In genomic region chr3:66483006-66483928, GRCh38 we compare ENCODE assay signal across 8 cellular contexts. TPM values are rescaled to one million over a fixed set of nuclear protein-coding genes. Genes with fewer than 3 reads are reported as not detected.
DNase-seq lines count a peak whose midpoint lies in the region; ATAC-seq, FAIRE-seq and TF ChIP-seq lines count a peak whose summit lies in the region.

No MANE protein-coding gene starts in this region.

- peaks cover 32% of the 10 kb centered on the region for H3K36me3 Mint-ChIP-seq in activated T-cell treated with anti-CD3 and anti-CD28 coated beads, Interleukin-2, amount 50 U/mL, for 24 hours (ENCODE audit: low read depth)

- DNase-seq in activated T-cell treated with anti-CD3 and anti-CD28 coated beads, Interleukin-2, amount 50 U/mL, for 24 hours, result no peak
- DNase-seq in activated T-cell treated with anti-CD3 and anti-CD28 coated beads, Interleukin-2, amount 50 U/mL, for 48 hours, result no peak
- DNase-seq in OCI-LY7 (ENCODE audit: low spot score) (peak; percentile 58), esophagus squamous epithelium (lab: John Stamatoyannopoulos, UW) (no peak), neuronal stem cell (ENCODE audit: low spot score) (no peak), H54 (ENCODE audit: insufficient read length, low spot score) (no peak)

- H3K27me3 ChIP-seq in esophagus squamous epithelium (no peaks in the 10 kb centered on the region), neuronal stem cell (ENCODE audit: control insufficient read depth in 3 of 3, insufficient read depth in 3 of 3, low read depth in 1 of 3, low read length in 3 of 3) (no peaks in the 10 kb centered on the region)

- peaks cover 100% of the 10 kb centered on the region for H3K4me1 ChIP-seq in OCI-LY7 (ENCODE audit: insufficient read depth, low read length, poor library complexity, severe bottlenecking)
- H3K4me1 ChIP-seq in esophagus squamous epithelium, result peaks cover 10 to 82% (median 48%) of the 10 kb centered on the region in 3 donors
- peaks cover 23 to 41% of the 10 kb centered on the region in 2 donors for H3K4me1 ChIP-seq in neuronal stem cell (ENCODE audit: control insufficient read depth in 2 of 2, insufficient read depth in 1 of 2, low read depth in 1 of 2, low read length in 2 of 2)

- POLR2A ChIA-PET in OCI-LY7 (lab: Charles Lee), result interaction anchor here (0.8 to 7.0 kb wide), 9 partner anchors 9 to 73 kb away, joined by 3 to 100 read pairs (median 3); no protein-coding TSS in a partner anchor

- 71 to 76% methylated on average over 9 to 12 of the region's 17 CpGs for WGBS in esophagus squamous epithelium, 2 donors
- WGBS in neuronal stem cell (ENCODE audit: extremely low coverage in 2 of 2, insufficient read length in 2 of 2, insufficient replicate concordance in 1 of 2), 2 donors, result no CpG with 5 or more reads among the region's 17 CpGs

- H3K4ac ChIP-seq in neuronal stem cell (ENCODE audit: low read length), result no peak overlapping the region

- peak overlapping the region; percentile 70 for H3K4me2 ChIP-seq in OCI-LY7 (ENCODE audit: low read length)
- no peak overlapping the region for H3K4me2 ChIP-seq in neuronal stem cell (ENCODE audit: insufficient read depth, low read length, poor library complexity, severe bottlenecking)

- FAIRE-seq in H54 (lab: Jason Lieb, UNC), result no peak

- H2BK12ac ChIP-seq in neuronal stem cell (ENCODE audit: low read length), result no peak overlapping the region

- peaks cover 48% of the 10 kb centered on the region for H3K4me1 Mint-ChIP-seq in activated T-cell treated with anti-CD3 and anti-CD28 coated beads, Interleukin-2, amount 50 U/mL, for 24 hours (ENCODE audit: low read depth)

- H3K9me3 Mint-ChIP-seq in activated T-cell treated with anti-CD3 and anti-CD28 coated beads, Interleukin-2, amount 50 U/mL, for 24 hours, result peaks cover 10% of the 10 kb centered on the region

- no peak for TF ChIP-seq CTCF in OCI-LY7 (conservative IDR thresholded peaks at IDR 0.05; ENCODE audit: low read length)
- no peak for TF ChIP-seq CTCF in esophagus squamous epithelium (IDR thresholded peaks at IDR 0.05)

- H3K18ac ChIP-seq in neuronal stem cell (ENCODE audit: low read length), result peak overlapping the region; percentile 82

- H3K9ac ChIP-seq in neuronal stem cell (ENCODE audit: low read depth, low read length, poor library complexity), result no peak overlapping the region

- no peak overlapping the region for H2BK15ac ChIP-seq in neuronal stem cell (ENCODE audit: low read length)

- ATAC-seq in GM21529 (IDR thresholded peaks at IDR 0.05; ENCODE audit: unreplicated experiment) (no peak), GM18517 (IDR thresholded peaks at IDR 0.05; ENCODE audit: unreplicated experiment) (no peak)

- H3K9me2 ChIP-seq in OCI-LY7 (ENCODE audit: insufficient read depth, low read length), result no peaks in the 10 kb centered on the region

- no peak overlapping the region for H4K91ac ChIP-seq in neuronal stem cell (ENCODE audit: low read depth, low read length, poor library complexity)

- peaks cover 100% of the 10 kb centered on the region for H3K79me2 ChIP-seq in OCI-LY7 (ENCODE audit: insufficient read depth, low read depth, low read length)

- peak overlapping the region; percentile 79 for H3K14ac ChIP-seq in neuronal stem cell (ENCODE audit: low read length)

- peak overlapping the region; percentile 30 for H3K4me3 Mint-ChIP-seq in activated T-cell treated with anti-CD3 and anti-CD28 coated beads, Interleukin-2, amount 50 U/mL, for 24 hours

- TF ChIP-seq POLR2A in esophagus squamous epithelium (IDR thresholded peaks at IDR 0.05), result no peak
- no peak for TF ChIP-seq POLR2A in H54 (IDR thresholded peaks at IDR 0.05; ENCODE audit: low read depth, low read length)

- no peak overlapping the region for H2BK5ac ChIP-seq in neuronal stem cell (ENCODE audit: low read length)

- intact Hi-C loops in OCI-LY7 (cut with micrococcal nuclease; ENCODE audit: unreplicated experiment), result no loop called here
- intact Hi-C loops in esophagus squamous epithelium (cut with DNase I), result no loop called here

- H3K27ac ChIP-seq in OCI-LY7 (ENCODE audit: low read depth, low read length, poor library complexity, severe bottlenecking) (peak overlapping the region; percentile 51), esophagus squamous epithelium (peak overlapping the region; percentile 5 to 89 (median 80)), neuronal stem cell (replicated peaks; ENCODE audit: low read length) (peak overlapping the region; percentile 21)

- H4K8ac ChIP-seq in neuronal stem cell (ENCODE audit: low read depth, low read length), result no peak overlapping the region

- no peak overlapping the region for H2AK5ac ChIP-seq in neuronal stem cell (ENCODE audit: low read depth, low read length)

- no TSS peak for BruUV-seq in OCI-LY7 (replicated peaks; lab: Mats Ljungman, UMichigan)

- H3K27me3 Mint-ChIP-seq in activated T-cell treated with anti-CD3 and anti-CD28 coated beads, Interleukin-2, amount 50 U/mL, for 24 hours, result no peaks in the 10 kb centered on the region

- peak overlapping the region; percentile 48 for H3K27ac Mint-ChIP-seq in activated T-cell treated with anti-CD3 and anti-CD28 coated beads, Interleukin-2, amount 50 U/mL, for 24 hours

- H3K36me3 ChIP-seq in OCI-LY7 (ENCODE audit: insufficient read depth, low read length), result peaks cover 65% of the 10 kb centered on the region
- no peaks in the 10 kb centered on the region for H3K36me3 ChIP-seq in esophagus squamous epithelium
- H3K36me3 ChIP-seq in neuronal stem cell (replicated peaks in 1 of 2; ENCODE audit: control insufficient read depth in 2 of 2, insufficient read depth in 2 of 2, low read length in 2 of 2), result peaks cover 0 to 27% of the 10 kb centered on the region in 2 donors

- H4K20me1 ChIP-seq in OCI-LY7 (ENCODE audit: insufficient read depth, low read length), result peaks cover 65% of the 10 kb centered on the region

- H3K4me3 ChIP-seq in OCI-LY7 (ENCODE audit: low read depth, low read length, poor library complexity, severe bottlenecking), result peak overlapping the region; percentile 37
- H3K4me3 ChIP-seq in esophagus squamous epithelium, result no peak overlapping the region
- H3K4me3 ChIP-seq in neuronal stem cell (ENCODE audit: low read length in 2 of 2), result no peak overlapping the region

- no peak overlapping the region for H3K23ac ChIP-seq in neuronal stem cell (ENCODE audit: low read depth, low read length, poor library complexity)

- CTCF ChIA-PET in OCI-LY7 (lab: Charles Lee; ENCODE audit: unreplicated experiment), result interaction anchor here (1.1 to 1.7 kb wide), 5 partner anchors 9 to 229 kb away, joined by 3 to 6 read pairs (median 6); no protein-coding TSS in a partner anchor

- H2BK120ac ChIP-seq in neuronal stem cell (ENCODE audit: low read depth, low read length), result no peak overlapping the region

- H3K9me3 ChIP-seq in OCI-LY7 (ENCODE audit: low read length) (peaks cover 15% of the 10 kb centered on the region; the same call in 1 of the 2 replicates), esophagus squamous epithelium (no peaks in the 10 kb centered on the region), neuronal stem cell (replicated peaks in 1 of 2; ENCODE audit: control insufficient read depth in 2 of 2, insufficient read depth in 1 of 2, low read depth in 1 of 2, low read length in 2 of 2) (peaks cover 0 to 4% of the 10 kb centered on the region in 2 donors)

- H3K79me1 ChIP-seq in neuronal stem cell (ENCODE audit: low read depth, low read length), result peaks cover 4% of the 10 kb centered on the region

- H2AFZ ChIP-seq in OCI-LY7 (ENCODE audit: low read length) (no peak overlapping the region), neuronal stem cell (ENCODE audit: low read length) (no peak overlapping the region)

RNA-seq across cellular contexts. Expression of gene LRIG1, which starts 17.6 kb away (rescaled TPM):
- total RNA-seq in OCI-LY7 (2014; rRNA removed; shearing (Covaris generic)), result 74.5 and 115 TPM in 2 replicates
- total RNA-seq in OCI-LY7 (2022) (84.2 and 113 TPM in 2 replicates), esophagus squamous epithelium (10 to 100 TPM in 3 of 4 donors, 1 to 10 TPM in 1; 7.5 to 30.5 (median 15.1) TPM)
- polyA plus RNA-seq in neuronal stem cell (2013, experiment 1 of 2), result 183 TPM
- 174 TPM for polyA plus RNA-seq in neuronal stem cell (2013, experiment 2 of 2)

Comparison
In these comparisons a context has a peak if more than half of its experiments do, and no peak if none do; other contexts are left out.
1. H3K27ac ChIP-seq: peak in every context shown above with its lines; median percentile 80 in esophagus squamous epithelium; 51 in OCI-LY7; 21 in neuronal stem cell.